ENCODE assay signal across 27 cellular contexts in genomic region chr2:124563415-124563814, GRCh38.
A peak's percentile ranks its signal among the peaks of the same experiment; 100 is the strongest.
DNase-seq lines count a peak whose midpoint lies in the region; FAIRE-seq and TF ChIP-seq lines count a peak whose summit lies in the region.
"Had no signal": no experiment of that assay in that cellular context is flagged by ENCODE, and none has a peak within 500 bp of the region (broad histone marks: within the 10 kb centered on the region; RNA-seq: fewer than 3 reads in every experiment).

No MANE protein-coding gene starts in this region.

- no peak overlapping the region for H3K27ac Mint-ChIP-seq in MCF 10A (ENCODE audit: low read depth, unreplicated experiment)
- H3K27ac Mint-ChIP-seq: activated naive CD4-positive, alpha-beta T cell treated with anti-CD3 and anti-CD28 coated beads, Interleukin-2, amount 50 U/mL, for 24 hours; activated T-helper 1 cell treated with anti-CD3 and anti-CD28 coated beads, Interleukin-12 subunit alpha, Interleukin-12 subunit beta, Interleukin-2, Interleukin-4 antibody, amounts not matched to agents 30 ng/mL and 10 ng/mL and 1 ng/mL, durations not matched to agents 14 hours and 24 hours and 36 hours; memory B cell; stimulated activated effector memory CD8-positive, alpha-beta T cell treated with anti-CD3 and anti-CD28 coated beads, Interleukin-12 subunit alpha, Interleukin-12 subunit beta, amount 100 ng/mL, for 72 hours; type B pancreatic cell had no signal

- peaks cover 9% of the 10 kb centered on the region for H3K4me1 Mint-ChIP-seq in MCF 10A (ENCODE audit: insufficient read depth, unreplicated experiment)
- H3K4me1 Mint-ChIP-seq: activated naive CD4-positive, alpha-beta T cell treated with anti-CD3 and anti-CD28 coated beads, Interleukin-2, amount 50 U/mL, for 24 hours; memory B cell; stimulated activated effector memory CD8-positive, alpha-beta T cell treated with anti-CD3 and anti-CD28 coated beads, Interleukin-12 subunit alpha, Interleukin-12 subunit beta, amount 100 ng/mL, for 72 hours had no signal

- no peaks in the 10 kb centered on the region for H3K79me2 ChIP-seq in mammary epithelial cell (ENCODE audit: insufficient read depth, low read length)

- H3K9me3 Mint-ChIP-seq in MCF 10A (ENCODE audit: unreplicated experiment) = no peaks in the 10 kb centered on the region
- H3K9me3 Mint-ChIP-seq: activated naive CD4-positive, alpha-beta T cell treated with anti-CD3 and anti-CD28 coated beads, Interleukin-2, amount 50 U/mL, for 24 hours; type B pancreatic cell had no signal

- no peaks in the 10 kb centered on the region for H3K36me3 ChIP-seq in mammary epithelial cell (ENCODE audit: insufficient read depth, low read length)
- H3K36me3 ChIP-seq: BE2C, SJSA1 had no signal

- no TSS peak for BruUV-seq in MCF 10A (replicated peaks; lab: Mats Ljungman, UMichigan)
- no TSS peak for BruUV-seq in mammary epithelial cell (replicated peaks; lab: Mats Ljungman, UMichigan)

- no peaks in the 10 kb centered on the region for H3K4me1 ChIP-seq in mammary epithelial cell (ENCODE audit: insufficient read depth, low read length)
- H3K4me1 ChIP-seq: A549, BE2C, SJSA1 had no signal

- DNase-seq in MCF 10A (ENCODE audit: unreplicated experiment) = peak; percentile 11
- DNase-seq in mammary epithelial cell = no peak
- peak; percentile 47 for DNase-seq in NCI-H2081 treated with DMSO at 0.1 percent for 48 hours (lab: John Stamatoyannopoulos, UW)
- DNase-seq in iPS-NIHi7 (ENCODE audit: extremely low spot score) = peak; percentile 32
- no peak for DNase-seq in urothelium cell line (ENCODE audit: low spot score)
- DNase-seq in activated naive CD4-positive, alpha-beta T cell treated with Interleukin-2 at 50 U/mL for 16 hours = no peak
- no peak for DNase-seq in activated CD4-positive, CD25-positive, alpha-beta regulatory T cell (lab: John Stamatoyannopoulos, UW)
- DNase-seq in COLO829 (ENCODE audit: low spot score) = no peak
- DNase-seq: activated CD4-positive, alpha-beta T cell treated with anti-CD3 and anti-CD28 coated beads, Interleukin-2, amount 50 U/mL, for 48 hours; BE2C; DND-41; effector CD4-positive, alpha-beta T cell; erythroblast; head of caudate nucleus; NCI-H1436 treated with DMSO at 0.1 percent for 48 hours; NCI-H526; right cardiac atrium; RPMI8226; stimulated activated CD4-positive, alpha-beta T cell treated with anti-CD3 and anti-CD28 coated beads, Interleukin-4, amount 100 ng/mL, for 1 hour had no signal

- no peaks in the 10 kb centered on the region for H3K36me3 Mint-ChIP-seq in MCF 10A (ENCODE audit: insufficient read depth, unreplicated experiment)
- H3K36me3 Mint-ChIP-seq: activated naive CD4-positive, alpha-beta T cell treated with anti-CD3 and anti-CD28 coated beads, Interleukin-2, amount 50 U/mL, for 24 hours; memory B cell; stimulated activated effector memory CD8-positive, alpha-beta T cell treated with anti-CD3 and anti-CD28 coated beads, Interleukin-12 subunit alpha, Interleukin-12 subunit beta, amount 100 ng/mL, for 72 hours; type B pancreatic cell had no signal

- no peaks in the 10 kb centered on the region for H3K27me3 Mint-ChIP-seq in MCF 10A (ENCODE audit: insufficient read depth, unreplicated experiment)
- H3K27me3 Mint-ChIP-seq: activated naive CD4-positive, alpha-beta T cell treated with anti-CD3 and anti-CD28 coated beads, Interleukin-2, amount 50 U/mL, for 24 hours; memory B cell; type B pancreatic cell had no signal

- TF ChIP-seq CTCF in MCF 10A (IDR thresholded peaks at IDR 0.05; ENCODE audit: unreplicated experiment) (no peak), mammary epithelial cell (conservative IDR thresholded peaks at IDR 0.05 in 1 of 2, IDR thresholded peaks at IDR 0.05 in 1 of 2; ENCODE audit: extremely low read depth in 1 of 2, insufficient read depth in 1 of 2, low read depth in 1 of 2, low read length in 2 of 2) (no peak)

- H2AFZ ChIP-seq in mammary epithelial cell (ENCODE audit: low read depth, low read length) = no peak overlapping the region

- peaks cover 18% of the 10 kb centered on the region for H3K9me3 ChIP-seq in mammary epithelial cell (replicated peaks; ENCODE audit: insufficient read depth, low read length)
- H3K9me3 ChIP-seq: A549, BE2C had no signal

- peak; percentile 53 for FAIRE-seq in urothelium cell line (lab: Jason Lieb, UNC)
- FAIRE-seq: A549, colon had no signal

- POLR2A ChIA-PET in MCF 10A (lab: Yijun Ruan, JAX) = interaction anchor here (0.9 kb wide), 1 partner anchor 170 kb away, joined by 3 read pairs; no protein-coding TSS in a partner anchor

- intact Hi-C loops in MCF 10A (cut with micrococcal nuclease) = no loop called here
- intact Hi-C loops in mammary epithelial cell (cut with micrococcal nuclease) = no loop called here

- H3K4me3 ChIP-seq in mammary epithelial cell (replicated peaks in 1 of 3; ENCODE audit: insufficient read depth in 1 of 3, low read depth in 2 of 3, low read length in 3 of 3) = no peak overlapping the region
- H3K4me3 ChIP-seq: A549, SJSA1 had no signal

- no peak overlapping the region for H3K27ac ChIP-seq in mammary epithelial cell (ENCODE audit: insufficient read depth, low read depth, low read length)
- H3K27ac ChIP-seq: A549, SJSA1 had no signal

- CTCF ChIA-PET in MCF 10A (lab: Yijun Ruan, JAX) (no interaction called here), mammary epithelial cell (lab: Charles Lee; ENCODE audit: low non-redundant PET) (no interaction called here)

- dilution Hi-C loops in mammary epithelial cell (cut with HindIII; ENCODE audit: low sequenced_read_pairs) = no loop called here

- no peak overlapping the region for H3K4me3 Mint-ChIP-seq in MCF 10A (ENCODE audit: unreplicated experiment)
- H3K4me3 Mint-ChIP-seq: activated naive CD4-positive, alpha-beta T cell treated with anti-CD3 and anti-CD28 coated beads, Interleukin-2, amount 50 U/mL, for 24 hours; activated T-helper 1 cell treated with anti-CD3 and anti-CD28 coated beads, Interleukin-12 subunit alpha, Interleukin-12 subunit beta, Interleukin-2, Interleukin-4 antibody, amounts not matched to agents 30 ng/mL and 10 ng/mL and 1 ng/mL, durations not matched to agents 14 hours and 24 hours and 36 hours; memory B cell; stimulated activated effector memory CD8-positive, alpha-beta T cell treated with anti-CD3 and anti-CD28 coated beads, Interleukin-12 subunit alpha, Interleukin-12 subunit beta, amount 100 ng/mL, for 72 hours; type B pancreatic cell had no signal

- in situ Hi-C loops in mammary epithelial cell (cut with MboI; ENCODE audit: low sequenced_read_pairs in 2 of 2) = no loop called here

- no peak overlapping the region for H3K4me2 ChIP-seq in mammary epithelial cell (ENCODE audit: insufficient read depth, low read depth, low read length)
- H3K4me2 ChIP-seq: A549 had no signal

- H3K9ac ChIP-seq in mammary epithelial cell (ENCODE audit: insufficient read depth, low read length) = no peak overlapping the region

- H4K20me1 ChIP-seq in mammary epithelial cell (ENCODE audit: insufficient read depth, low read length) = no peaks in the 10 kb centered on the region

- no peaks in the 10 kb centered on the region for H3K27me3 ChIP-seq in mammary epithelial cell (ENCODE audit: insufficient read depth, low read length)
- H3K27me3 ChIP-seq: BE2C, SJSA1 had no signal

Comparison
In these comparisons a context has a peak if more than half of its experiments do, and no peak if none do; other contexts are left out.
1. DNase-seq: peak in MCF 10A (single experiment), NCI-H2081 treated with DMSO at 0.1 percent for 48 hours (single experiment) and iPS-NIHi7 (single experiment); none in mammary epithelial cell (single experiment), urothelium cell line (single experiment), activated naive CD4-positive, alpha-beta T cell treated with Interleukin-2 at 50 U/mL for 16 hours (single experiment), activated CD4-positive, CD25-positive, alpha-beta regulatory T cell (0 of 4) and COLO829 (single experiment).